27 cellular contexts compared by ENCODE assay signal in the genomic region with DNA sequence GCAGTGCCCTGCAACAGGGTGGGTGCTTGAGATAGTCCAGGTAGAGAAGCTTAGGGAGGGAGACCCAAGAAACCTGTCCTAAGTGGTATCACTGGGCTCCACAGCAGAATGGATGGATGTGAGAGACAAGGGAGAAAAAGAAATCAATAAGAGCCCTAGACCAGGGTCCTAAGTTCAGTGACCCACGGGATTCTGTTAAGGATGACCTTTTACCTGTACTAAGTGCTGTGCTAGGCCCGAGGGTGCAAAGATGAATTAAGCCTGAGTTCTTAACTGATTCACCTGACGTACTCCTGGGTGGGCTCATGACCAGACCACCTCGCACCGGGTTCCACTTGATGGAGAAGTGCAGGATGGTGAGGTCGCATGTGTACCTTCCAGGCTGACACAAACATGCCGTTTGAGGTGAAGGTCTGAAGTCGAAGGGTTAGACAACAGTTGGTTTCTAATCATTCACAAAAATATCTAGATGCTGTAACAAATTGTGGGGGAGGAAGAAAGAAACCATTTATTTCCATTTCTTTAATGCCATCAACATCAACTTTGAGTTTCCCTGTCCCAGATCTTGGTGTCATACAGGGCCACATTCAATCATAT.
"Had no signal": no experiment of that assay in that cellular context is flagged by ENCODE, and none has a peak within 500 bp of the region (broad histone marks: within the 10 kb centered on the region; RNA-seq: fewer than 3 reads in every experiment).

No MANE protein-coding gene starts in this region.

- H3K4me1 Mint-ChIP-seq: endodermal cell, mesothelial cell of epicardium had no signal

- DNase-seq: dermis blood vessel endothelial cell; dorsolateral prefrontal cortex; effector CD8-positive, alpha-beta T cell; effector memory CD8-positive, alpha-beta T cell; endodermal cell; erythroblast; esophagus squamous epithelium; foreskin fibroblast; foreskin melanocyte; gastrocnemius medialis; glutamatergic neuron; head of caudate nucleus; heart right ventricle; hippocampal formation; left cardiac atrium; left ventricle myocardium inferior; lower lobe of right lung; mesenchymal stem cell; mucosa of descending colon had no signal

- H3K27ac ChIP-seq: coronary artery, dorsolateral prefrontal cortex, epithelial cell of prostate, esophagus squamous epithelium, gastrocnemius medialis, heart right ventricle, left ventricle myocardium inferior, lower lobe of right lung had no signal

- H3K4me1 ChIP-seq: esophagus squamous epithelium, gastrocnemius medialis, left ventricle myocardium inferior, lower lobe of right lung had no signal

- H3K9me3 Mint-ChIP-seq: effector memory CD8-positive, alpha-beta T cell; endodermal cell; mesothelial cell of epicardium had no signal

- H3K4me3 ChIP-seq: coronary artery, dorsolateral prefrontal cortex, esophagus squamous epithelium, gastrocnemius medialis, heart right ventricle, left ventricle myocardium inferior, lower lobe of right lung, mucosa of descending colon had no signal

- FAIRE-seq: colon, endometrium, islet of Langerhans, keratinocyte had no signal

- H3K36me3 Mint-ChIP-seq: mesothelial cell of epicardium had no signal

- H3K4me3 Mint-ChIP-seq: effector memory CD8-positive, alpha-beta T cell; endodermal cell; mesothelial cell of epicardium had no signal

- ATAC-seq: effector memory CD8-positive, alpha-beta T cell; esophagus mucosa; gastrocnemius medialis; heart right ventricle; left cardiac atrium; lower lobe of right lung; mucosa of descending colon had no signal

- H3K36me3 ChIP-seq: esophagus squamous epithelium, gastrocnemius medialis, heart right ventricle, left ventricle myocardium inferior, lower lobe of right lung had no signal

- H3K27ac Mint-ChIP-seq: effector memory CD8-positive, alpha-beta T cell; endodermal cell; mesothelial cell of epicardium had no signal

- H3K9me3 ChIP-seq: esophagus squamous epithelium, gastrocnemius medialis, heart right ventricle, left ventricle myocardium inferior, lower lobe of right lung, mucosa of descending colon had no signal
